In genomic region chr14:60247994-60248696, GRCh38 we compare ENCODE assay signal across 1 cellular context.
TF ChIP-seq lines count a peak whose summit lies in the region.

No MANE protein-coding gene starts in this region.

TF ChIP-seq in GM12878, 131 proteins besides CTCF, POLR2A, EP300 and RAD21 (continued from another document):
- TF ChIP-seq RELB (IDR thresholded peaks at IDR 0.05; ENCODE audit: low read depth) (peak; percentile 64; the same call in 1 of the 2 replicates), BHLHE40 (IDR thresholded peaks at IDR 0.05; ENCODE audit: borderline replicate concordance in 1 of 2, low read depth in 2 of 2, low read length in 1 of 2) (peak; percentile 93 to 95), SP1 (IDR thresholded peaks at IDR 0.05; ENCODE audit: low read depth, low read length) (peak; percentile 78), IKZF2 (IDR thresholded peaks at IDR 0.05) (peak; percentile 48 to 67; a peak in 3 of 4 replicates), PAX5 (IDR thresholded peaks at IDR 0.05; ENCODE audit: borderline replicate concordance, low read depth, low read length) (0 out of 2 replicates have a peak, but pooled peaks have one; percentile 31), USF2 (IDR thresholded peaks at IDR 0.05; ENCODE audit: borderline replicate concordance, low read depth, low read length) (peak; percentile 59; the same call in 1 of the 2 replicates), ZNF687 (IDR thresholded peaks at IDR 0.05) (peak; percentile 80), NKRF (conservative IDR thresholded peaks at IDR 0.05) (peak; percentile 53; the same call in 1 of the 2 replicates), E4F1 (IDR thresholded peaks at IDR 0.05; ENCODE audit: borderline replicate concordance, partially characterized antibody) (no peak), BCLAF1 (IDR thresholded peaks at IDR 0.05) (no peak), CHD2 (IDR thresholded peaks at IDR 0.05; ENCODE audit: borderline replicate concordance, low read depth, low read length) (0 out of 2 replicates have a peak, but pooled peaks have one; percentile 20), ZBTB11 (CRISPR knock-in tag; IDR thresholded peaks at IDR 0.05) (no peak), SUZ12 (IDR thresholded peaks at IDR 0.05; ENCODE audit: unreplicated experiment) (no peak), RB1 (IDR thresholded peaks at IDR 0.05; ENCODE audit: borderline replicate concordance) (no peak; the same call in 1 of the 2 replicates), EGR1 (IDR thresholded peaks at IDR 0.05; ENCODE audit: borderline replicate concordance in 1 of 2, low read depth in 2 of 2, low read length in 2 of 2) (peak in 1 of 2 experiments; percentile 18; a peak in 1 of 3 replicates), MEF2A (IDR thresholded peaks at IDR 0.05; ENCODE audit: insufficient read depth, low read depth, low read length) (no peak), SKIL (IDR thresholded peaks at IDR 0.05; ENCODE audit: low read depth, poor library complexity, severe bottlenecking) (no peak), FOXK2 (IDR thresholded peaks at IDR 0.05) (no peak), CEBPB (IDR thresholded peaks at IDR 0.05; ENCODE audit: borderline replicate concordance in 1 of 2, low read depth in 2 of 2, low read length in 2 of 2) (no peak), SUPT20H (IDR thresholded peaks at IDR 0.05; ENCODE audit: borderline replicate concordance, control insufficient read depth, low read depth, low read length) (no peak), NFIC (IDR thresholded peaks at IDR 0.05; ENCODE audit: low read depth, low read length) (no peak; the same call in 1 of the 2 replicates), MAX (IDR thresholded peaks at IDR 0.05; ENCODE audit: low read depth, low read length) (peak; percentile 65)
